In genomic region chr7:66467887-66468286, GRCh38 we compare ENCODE assay signal across 38 cellular contexts.
"Had no signal": no experiment of that assay in that cellular context is flagged by ENCODE, and none has a peak within 500 bp of the region (broad histone marks: within the 10 kb centered on the region; RNA-seq: fewer than 3 reads in every experiment).

No MANE protein-coding gene starts in this region.

- H3K4me3 Mint-ChIP-seq: activated CD4-positive, alpha-beta memory T cell treated with anti-CD3 and anti-CD28 coated beads, Interleukin-2, amount 10 ng/mL, durations not matched to agents 7 days and 5 days; activated CD4-positive, alpha-beta T cell treated with anti-CD3 and anti-CD28 coated beads for 36 hours; activated CD4-positive, alpha-beta T cell treated with anti-CD3 and anti-CD28 coated beads, Interleukin-2, amount 10 ng/mL, durations not matched to agents 7 days and 5 days; activated CD8-positive, alpha-beta memory T cell treated with anti-CD3 and anti-CD28 coated beads, Interleukin-2, amount 10 ng/mL, durations not matched to agents 7 days and 5 days; activated CD8-positive, alpha-beta T cell treated with anti-CD3 and anti-CD28 coated beads, Interleukin-2, amount 10 ng/mL, durations not matched to agents 7 days and 5 days; activated naive CD4-positive, alpha-beta T cell treated with anti-CD3 and anti-CD28 coated beads, Interleukin-2, amount 10 ng/mL, durations not matched to agents 7 days and 5 days; activated naive CD4-positive, alpha-beta T cell treated with anti-CD3 and anti-CD28 coated beads, Interleukin-2, amount 50 U/mL, for 24 hours; activated naive CD8-positive, alpha-beta T cell; activated naive CD8-positive, alpha-beta T cell treated with anti-CD3 and anti-CD28 coated beads, Interleukin-2, amount 10 ng/mL, durations not matched to agents 7 days and 5 days; activated naive CD8-positive, alpha-beta T cell treated with anti-CD3 and anti-CD28 coated beads, Interleukin-2, amount 50 U/mL, for 24 hours; activated T-cell treated with anti-CD3 and anti-CD28 coated beads, Interleukin-2, amount 50 U/mL, for 24 hours; brain; T-helper 1 cell treated with Interleukin-12 subunit alpha and Interleukin-12 subunit beta and Interleukin-4 antibody, amounts not matched to agents 30 μg/mL and 1 μg/mL, for 36 hours; T-helper 2 cell treated with Interferon-gamma antibody and Interleukin-4, amounts not matched to agents 5 μg/mL and 100 μg/mL, for 36 hours; WTC11 had no signal

- DNase-seq: activated CD4-positive, alpha-beta memory T cell treated with anti-CD3 and anti-CD28 coated beads, Interleukin-2, amount 10 ng/mL, durations not matched to agents 7 days and 5 days; activated CD4-positive, alpha-beta T cell treated with anti-CD3 and anti-CD28 coated beads for 1 hour; activated CD4-positive, alpha-beta T cell treated with anti-CD3 and anti-CD28 coated beads for 36 hours; activated CD4-positive, alpha-beta T cell treated with anti-CD3 and anti-CD28 coated beads for 48 hours; activated CD4-positive, alpha-beta T cell treated with anti-CD3 and anti-CD28 coated beads, Interleukin-2, amount 10 ng/mL, durations not matched to agents 7 days and 5 days; activated CD4-positive, alpha-beta T cell treated with anti-CD3 and anti-CD28 coated beads, Interleukin-2, amount 50 U/mL, for 48 hours; activated CD4-positive, CD25-positive, alpha-beta regulatory T cell; activated CD8-positive, alpha-beta memory T cell treated with anti-CD3 and anti-CD28 coated beads for 24 hours; activated CD8-positive, alpha-beta memory T cell treated with anti-CD3 and anti-CD28 coated beads, Interleukin-2, amount 10 ng/mL, durations not matched to agents 7 days and 5 days; activated CD8-positive, alpha-beta memory T cell treated with anti-CD3 and anti-CD28 coated beads, Interleukin-2, amount 50 U/mL, for 48 hours; activated CD8-positive, alpha-beta T cell treated with anti-CD3 and anti-CD28 coated beads, Interleukin-2, amount 10 ng/mL, durations not matched to agents 7 days and 5 days; activated effector memory CD4-positive, alpha-beta T cell treated with Interleukin-2 at 50 U/mL for 16 hours; activated gamma-delta T cell; activated naive CD4-positive, alpha-beta T cell treated with anti-CD3 and anti-CD28 coated beads, Interleukin-2, amount 10 ng/mL, durations not matched to agents 7 days and 5 days; activated naive CD4-positive, alpha-beta T cell treated with Interleukin-2 at 50 U/mL for 16 hours; activated naive CD8-positive, alpha-beta T cell treated with anti-CD3 and anti-CD28 coated beads, Interleukin-2, amount 10 ng/mL, durations not matched to agents 7 days and 5 days; activated naive CD8-positive, alpha-beta T cell treated with anti-CD3 and anti-CD28 coated beads, Interleukin-2, amount 50 U/mL, for 24 hours; activated T-cell treated with anti-CD3 and anti-CD28 coated beads, Interleukin-2, amount 50 U/mL, for 24 hours; activated T-cell treated with anti-CD3 and anti-CD28 coated beads, Interleukin-2, amount 50 U/mL, for 48 hours; amygdala; anterior cingulate cortex; caudate nucleus; T-helper 1 cell; T-helper 2 cell; T-helper 9 cell; WERI-Rb-1 had no signal

- H3K9me3 ChIP-seq: ascending aorta had no signal

- H3K9me3 Mint-ChIP-seq: activated CD4-positive, alpha-beta memory T cell treated with anti-CD3 and anti-CD28 coated beads, Interleukin-2, amount 10 ng/mL, durations not matched to agents 7 days and 5 days; activated CD4-positive, alpha-beta T cell treated with anti-CD3 and anti-CD28 coated beads, Interleukin-2, amount 10 ng/mL, durations not matched to agents 7 days and 5 days; activated naive CD4-positive, alpha-beta T cell treated with anti-CD3 and anti-CD28 coated beads, Interleukin-2, amount 10 ng/mL, durations not matched to agents 7 days and 5 days; activated naive CD4-positive, alpha-beta T cell treated with anti-CD3 and anti-CD28 coated beads, Interleukin-2, amount 50 U/mL, for 24 hours; activated naive CD8-positive, alpha-beta T cell treated with anti-CD3 and anti-CD28 coated beads, Interleukin-2, amount 10 ng/mL, durations not matched to agents 7 days and 5 days; activated naive CD8-positive, alpha-beta T cell treated with anti-CD3 and anti-CD28 coated beads, Interleukin-2, amount 50 U/mL, for 24 hours; activated T-cell treated with anti-CD3 and anti-CD28 coated beads, Interleukin-2, amount 50 U/mL, for 24 hours; activated T-helper 2 cell treated with anti-CD3 and anti-CD28 coated beads, Interferon-gamma antibody, Interleukin-2, Interleukin-4, amounts not matched to agents 10 μg/mL and 5 μg/mL and 100 μg/mL, durations not matched to agents 14 hours and 24 hours and 36 hours; brain; T-helper 1 cell treated with Interleukin-12 subunit alpha and Interleukin-12 subunit beta and Interleukin-4 antibody, amounts not matched to agents 30 μg/mL and 1 μg/mL, for 36 hours; T-helper 2 cell treated with Interferon-gamma antibody and Interleukin-4, amounts not matched to agents 5 μg/mL and 100 μg/mL, for 36 hours; WTC11 had no signal

- H3K27me3 ChIP-seq: ascending aorta, cardiac muscle cell had no signal

- FAIRE-seq: bronchial epithelial cell, TTC549 had no signal

- H3K4me1 Mint-ChIP-seq: activated CD4-positive, alpha-beta memory T cell treated with anti-CD3 and anti-CD28 coated beads, Interleukin-2, amount 10 ng/mL, durations not matched to agents 7 days and 5 days; activated CD4-positive, alpha-beta T cell treated with anti-CD3 and anti-CD28 coated beads for 36 hours; activated CD4-positive, alpha-beta T cell treated with anti-CD3 and anti-CD28 coated beads, Interleukin-2, amount 10 ng/mL, durations not matched to agents 7 days and 5 days; activated CD8-positive, alpha-beta memory T cell treated with anti-CD3 and anti-CD28 coated beads, Interleukin-2, amount 10 ng/mL, durations not matched to agents 7 days and 5 days; activated naive CD4-positive, alpha-beta T cell treated with anti-CD3 and anti-CD28 coated beads, Interleukin-2, amount 10 ng/mL, durations not matched to agents 7 days and 5 days; activated naive CD4-positive, alpha-beta T cell treated with anti-CD3 and anti-CD28 coated beads, Interleukin-2, amount 50 U/mL, for 24 hours; activated naive CD8-positive, alpha-beta T cell treated with anti-CD3 and anti-CD28 coated beads, Interleukin-2, amount 10 ng/mL, durations not matched to agents 7 days and 5 days; activated naive CD8-positive, alpha-beta T cell treated with anti-CD3 and anti-CD28 coated beads, Interleukin-2, amount 50 U/mL, for 24 hours; brain; WTC11 had no signal

- H3K36me3 Mint-ChIP-seq: activated CD8-positive, alpha-beta memory T cell treated with anti-CD3 and anti-CD28 coated beads, Interleukin-2, amount 10 ng/mL, durations not matched to agents 7 days and 5 days; activated naive CD4-positive, alpha-beta T cell treated with anti-CD3 and anti-CD28 coated beads, Interleukin-2, amount 10 ng/mL, durations not matched to agents 7 days and 5 days; WTC11 had no signal

- H3K27ac Mint-ChIP-seq: activated CD4-positive, alpha-beta memory T cell treated with anti-CD3 and anti-CD28 coated beads, Interleukin-2, amount 10 ng/mL, durations not matched to agents 7 days and 5 days; activated CD4-positive, alpha-beta T cell treated with anti-CD3 and anti-CD28 coated beads for 36 hours; activated CD4-positive, alpha-beta T cell treated with anti-CD3 and anti-CD28 coated beads, Interleukin-2, amount 10 ng/mL, durations not matched to agents 7 days and 5 days; activated CD8-positive, alpha-beta memory T cell treated with anti-CD3 and anti-CD28 coated beads, Interleukin-2, amount 10 ng/mL, durations not matched to agents 7 days and 5 days; activated CD8-positive, alpha-beta T cell treated with anti-CD3 and anti-CD28 coated beads, Interleukin-2, amount 10 ng/mL, durations not matched to agents 7 days and 5 days; activated naive CD4-positive, alpha-beta T cell treated with anti-CD3 and anti-CD28 coated beads, Interleukin-2, amount 10 ng/mL, durations not matched to agents 7 days and 5 days; activated naive CD4-positive, alpha-beta T cell treated with anti-CD3 and anti-CD28 coated beads, Interleukin-2, amount 50 U/mL, for 24 hours; activated naive CD8-positive, alpha-beta T cell; activated naive CD8-positive, alpha-beta T cell treated with anti-CD3 and anti-CD28 coated beads, Interleukin-2, amount 10 ng/mL, durations not matched to agents 7 days and 5 days; activated naive CD8-positive, alpha-beta T cell treated with anti-CD3 and anti-CD28 coated beads, Interleukin-2, amount 50 U/mL, for 24 hours; activated T-cell treated with anti-CD3 and anti-CD28 coated beads, Interleukin-2, amount 50 U/mL, for 24 hours; activated T-helper 2 cell treated with anti-CD3 and anti-CD28 coated beads, Interferon-gamma antibody, Interleukin-2, Interleukin-4, amounts not matched to agents 10 μg/mL and 5 μg/mL and 100 μg/mL, durations not matched to agents 14 hours and 24 hours and 36 hours; brain; T-helper 1 cell treated with Interleukin-12 subunit alpha and Interleukin-12 subunit beta and Interleukin-4 antibody, amounts not matched to agents 30 μg/mL and 1 μg/mL, for 36 hours; T-helper 2 cell treated with Interferon-gamma antibody and Interleukin-4, amounts not matched to agents 5 μg/mL and 100 μg/mL, for 36 hours; WTC11 had no signal

- H3K27me3 Mint-ChIP-seq: activated CD4-positive, alpha-beta memory T cell treated with anti-CD3 and anti-CD28 coated beads, Interleukin-2, amount 10 ng/mL, durations not matched to agents 7 days and 5 days; activated CD4-positive, alpha-beta T cell treated with anti-CD3 and anti-CD28 coated beads for 36 hours; activated CD4-positive, alpha-beta T cell treated with anti-CD3 and anti-CD28 coated beads, Interleukin-2, amount 10 ng/mL, durations not matched to agents 7 days and 5 days; activated CD8-positive, alpha-beta memory T cell treated with anti-CD3 and anti-CD28 coated beads, Interleukin-2, amount 10 ng/mL, durations not matched to agents 7 days and 5 days; activated naive CD4-positive, alpha-beta T cell treated with anti-CD3 and anti-CD28 coated beads, Interleukin-2, amount 10 ng/mL, durations not matched to agents 7 days and 5 days; activated naive CD4-positive, alpha-beta T cell treated with anti-CD3 and anti-CD28 coated beads, Interleukin-2, amount 50 U/mL, for 24 hours; activated naive CD8-positive, alpha-beta T cell; activated naive CD8-positive, alpha-beta T cell treated with anti-CD3 and anti-CD28 coated beads, Interleukin-2, amount 10 ng/mL, durations not matched to agents 7 days and 5 days; activated naive CD8-positive, alpha-beta T cell treated with anti-CD3 and anti-CD28 coated beads, Interleukin-2, amount 50 U/mL, for 24 hours; activated T-cell treated with anti-CD3 and anti-CD28 coated beads, Interleukin-2, amount 50 U/mL, for 24 hours; brain had no signal

- H3K4me3 ChIP-seq: ascending aorta, cardiac muscle cell had no signal

- ATAC-seq: activated CD4-positive, alpha-beta T cell treated with anti-CD3 and anti-CD28 coated beads for 36 hours; activated CD4-positive, CD25-positive, alpha-beta regulatory T cell treated with anti-CD3 and anti-CD28 coated beads, Interleukin-2, amount 50 U/mL, for 24 hours; activated CD8-positive, alpha-beta memory T cell treated with anti-CD3 and anti-CD28 coated beads, Interleukin-2, amount 10 ng/mL, durations not matched to agents 7 days and 5 days; activated CD8-positive, alpha-beta T cell treated with anti-CD3 and anti-CD28 coated beads, Interleukin-2, amount 10 ng/mL, durations not matched to agents 7 days and 5 days; activated naive CD8-positive, alpha-beta T cell treated with anti-CD3 and anti-CD28 coated beads, Interleukin-2, amount 50 U/mL, for 24 hours; WTC11 had no signal

- H3K27ac ChIP-seq: ascending aorta, cardiac muscle cell, WERI-Rb-1 had no signal

- H3K36me3 ChIP-seq: ascending aorta, cardiac muscle cell, WERI-Rb-1 had no signal

- H3K4me1 ChIP-seq: ascending aorta had no signal
